Comparison of ENCODE assay signal across 15 cellular contexts in genomic region chr1:33396188-33397124, GRCh38. TPM values are rescaled to one million over a fixed set of nuclear protein-coding genes. Genes with fewer than 3 reads are reported as not detected.
DNase-seq lines count a peak whose midpoint lies in the region; ATAC-seq and TF ChIP-seq lines count a peak whose summit lies in the region.
"Had no signal": no experiment of that assay in that cellular context is flagged by ENCODE, and none has a peak within 500 bp of the region (broad histone marks: within the 10 kb centered on the region; RNA-seq: fewer than 3 reads in every experiment).

No MANE protein-coding gene starts in this region.

- peak; percentile 38 to 51 for ATAC-seq in activated naive CD4-positive, alpha-beta T cell treated with anti-CD3 and anti-CD28 coated beads, Interleukin-2, amount 50 U/mL, for 72 hours
- ATAC-seq in GM18868 (IDR thresholded peaks at IDR 0.05; ENCODE audit: unreplicated experiment) = no peak
- ATAC-seq: activated CD8-positive, alpha-beta memory T cell treated with anti-CD3 and anti-CD28 coated beads, Interleukin-2, amount 10 ng/mL, durations not matched to agents 7 days and 5 days; gastroesophageal sphincter; PC-3 had no signal

- H3K79me2 ChIP-seq in smooth muscle cell (ENCODE audit: low read depth) = no peaks in the 10 kb centered on the region

- H3K27me3 ChIP-seq in smooth muscle cell (ENCODE audit: low read depth) = no peaks in the 10 kb centered on the region
- H3K27me3 ChIP-seq: colonic mucosa, gastroesophageal sphincter had no signal

- H3F3A ChIP-seq in smooth muscle cell (ENCODE audit: low read depth) = no peaks in the 10 kb centered on the region

- H2AFZ ChIP-seq in smooth muscle cell (ENCODE audit: low read depth) = no peak overlapping the region

- H3K27ac ChIP-seq in smooth muscle cell (ENCODE audit: low read depth) = no peak overlapping the region
- H3K27ac ChIP-seq: colonic mucosa, gastroesophageal sphincter had no signal

- no peaks in the 10 kb centered on the region for H4K20me1 ChIP-seq in smooth muscle cell (ENCODE audit: low read depth)

- H3K4me3 ChIP-seq in choroid plexus epithelial cell (ENCODE audit: low read depth, low read length) = no peak overlapping the region
- H3K4me3 ChIP-seq in smooth muscle cell = no peak overlapping the region
- H3K4me3 ChIP-seq: colonic mucosa, gastroesophageal sphincter had no signal

- TF ChIP-seq CTCF in choroid plexus epithelial cell (conservative IDR thresholded peaks at IDR 0.05; ENCODE audit: low read depth, low read length) = no peak
- no peak for TF ChIP-seq CTCF in smooth muscle cell (IDR thresholded peaks at IDR 0.05; ENCODE audit: borderline replicate concordance, insufficient read depth, poor library complexity, severe bottlenecking)

- H3K4me2 ChIP-seq in smooth muscle cell = peak overlapping the region; percentile 30

- no peak overlapping the region for H3K27ac Mint-ChIP-seq in activated naive CD4-positive, alpha-beta T cell treated with anti-CD3 and anti-CD28 coated beads, Interleukin-2, amount 50 U/mL, for 72 hours
- H3K27ac Mint-ChIP-seq: activated CD8-positive, alpha-beta memory T cell treated with anti-CD3 and anti-CD28 coated beads, Interleukin-2, amount 10 ng/mL, durations not matched to agents 7 days and 5 days; CD4-positive, alpha-beta memory T cell had no signal

- H3K4me1 ChIP-seq in smooth muscle cell (ENCODE audit: low read depth) = peaks cover 4% of the 10 kb centered on the region
- H3K4me1 ChIP-seq: colonic mucosa had no signal

- H3K9me3 Mint-ChIP-seq in activated naive CD4-positive, alpha-beta T cell treated with anti-CD3 and anti-CD28 coated beads, Interleukin-2, amount 50 U/mL, for 72 hours = no peaks in the 10 kb centered on the region
- H3K9me3 Mint-ChIP-seq: CD4-positive, alpha-beta memory T cell had no signal

- H3K36me3 Mint-ChIP-seq in activated naive CD4-positive, alpha-beta T cell treated with anti-CD3 and anti-CD28 coated beads, Interleukin-2, amount 50 U/mL, for 72 hours = no peaks in the 10 kb centered on the region
- H3K36me3 Mint-ChIP-seq: activated CD8-positive, alpha-beta memory T cell treated with anti-CD3 and anti-CD28 coated beads, Interleukin-2, amount 10 ng/mL, durations not matched to agents 7 days and 5 days; CD4-positive, alpha-beta memory T cell had no signal

- WGBS in smooth muscle cell (ENCODE audit: low lambda C conversion rate) = 40% methylated on average over 10 of the region's 10 CpGs

- H3K36me3 ChIP-seq in smooth muscle cell (ENCODE audit: low read depth) = no peaks in the 10 kb centered on the region
- H3K36me3 ChIP-seq: colonic mucosa, gastroesophageal sphincter had no signal

- no peaks in the 10 kb centered on the region for H3K9me3 ChIP-seq in smooth muscle cell (replicated peaks; ENCODE audit: low read depth)
- H3K9me3 ChIP-seq: colonic mucosa, gastroesophageal sphincter had no signal

- no peak overlapping the region for H3K9ac ChIP-seq in smooth muscle cell (ENCODE audit: low read depth)

- DNase-seq in activated naive CD4-positive, alpha-beta T cell treated with anti-CD3 and anti-CD28 coated beads, Interleukin-2, amount 50 U/mL, for 72 hours (ENCODE audit: low spot score in 2 of 2) = no peak
- no peak for DNase-seq in activated naive CD4-positive, alpha-beta T cell treated with Interleukin-2 at 50 U/mL for 16 hours
- DNase-seq in OCI-M1 (lab: John Stamatoyannopoulos, UW) (peak; percentile 97), choroid plexus epithelial cell (ENCODE audit: low read depth) (peak; percentile 83), smooth muscle cell (lab: John Stamatoyannopoulos, UW; ENCODE audit: unreplicated experiment) (no peak), NCI-H774 (lab: John Stamatoyannopoulos, UW) (no peak), middle frontal gyrus (ENCODE audit: extremely low spot score, low spot score) (no peak)
- DNase-seq: activated CD8-positive, alpha-beta memory T cell treated with anti-CD3 and anti-CD28 coated beads, Interleukin-2, amount 10 ng/mL, durations not matched to agents 7 days and 5 days; activated gamma-delta T cell; CD4-positive, alpha-beta memory T cell; colonic mucosa; NCI-H1930; PC-3 had no signal

RNA-seq across cellular contexts. Expression of gene PHC2, which starts 34.4 kb away (rescaled TPM):
- total RNA-seq in activated naive CD4-positive, alpha-beta T cell treated with anti-CD3 and anti-CD28 coated beads, Interleukin-2, amount 50 U/mL, for 72 hours = 10 to 100 TPM; 15.4 to 34.5 TPM
- total RNA-seq in smooth muscle cell = 42.4 and 54.9 TPM in 2 replicates
- 90.9 and 109 TPM in 2 replicates for polyA plus RNA-seq in smooth muscle cell

Comparison
In these comparisons a context has a peak if more than half of its experiments do, and no peak if none do; other contexts are left out.
1. DNase-seq: peak in OCI-M1 (single experiment) and choroid plexus epithelial cell (single experiment); none in activated naive CD4-positive, alpha-beta T cell treated with anti-CD3 and anti-CD28 coated beads, Interleukin-2, amount 50 U/mL, for 72 hours (0 of 2), activated naive CD4-positive, alpha-beta T cell treated with Interleukin-2 at 50 U/mL for 16 hours (single experiment), smooth muscle cell (single experiment), NCI-H774 (single experiment) and middle frontal gyrus (single experiment).